Comparison of ENCODE assay signal across 31 cellular contexts in genomic region chr9:4167728-4168127, GRCh38.
"Had no signal": no experiment of that assay in that cellular context is flagged by ENCODE, and none has a peak within 500 bp of the region (broad histone marks: within the 10 kb centered on the region; RNA-seq: fewer than 3 reads in every experiment).

No MANE protein-coding gene starts in this region.

- H3K27me3 ChIP-seq: heart left ventricle, pancreas, sigmoid colon, upper lobe of left lung had no signal

- H3K36me3 ChIP-seq: heart left ventricle, pancreas, prostate gland, sigmoid colon, upper lobe of left lung, WERI-Rb-1 had no signal

- H3K27ac ChIP-seq: heart left ventricle, pancreas, prostate gland, sigmoid colon, upper lobe of left lung, WERI-Rb-1 had no signal

- DNase-seq: activated CD4-positive, alpha-beta memory T cell treated with anti-CD3 and anti-CD28 coated beads, Interleukin-2, amount 10 ng/mL, durations not matched to agents 7 days and 5 days; activated CD4-positive, alpha-beta T cell treated with anti-CD3 and anti-CD28 coated beads, Interleukin-2, amount 10 ng/mL, durations not matched to agents 7 days and 5 days; activated CD8-positive, alpha-beta memory T cell treated with anti-CD3 and anti-CD28 coated beads, Interleukin-2, amount 50 U/mL, for 48 hours; activated gamma-delta T cell treated with Interleukin-2 at 50 U/mL for 16 hours; activated naive CD4-positive, alpha-beta T cell treated with anti-CD3 and anti-CD28 coated beads, Interleukin-2, amount 50 U/mL, for 16 hours; activated T-cell treated with anti-CD3 and anti-CD28 coated beads, Interleukin-2, amount 50 U/mL, for 4 hours; aorta; cortex of kidney; effector memory CD8-positive, alpha-beta T cell; erythroblast; heart left ventricle; hypothalamus; pancreas; sigmoid colon; stimulated activated CD4-positive, alpha-beta T cell treated with anti-CD3 and anti-CD28 coated beads, Interleukin-1b, Interleukin-23, amount 100 ng/mL, for 48 hours; stimulated activated CD4-positive, alpha-beta T cell treated with anti-CD3 and anti-CD28 coated beads, Interleukin-4, amount 100 ng/mL, for 4 hours; stimulated activated CD8-positive, alpha-beta memory T cell treated with anti-CD3 and anti-CD28 coated beads, Interleukin-4, amount 100 ng/mL, for 48 hours; stimulated activated naive CD8-positive, alpha-beta T cell treated with anti-CD3 and anti-CD28 coated beads, Interleukin-15, amount 100 ng/mL, for 72 hours; substantia nigra; T-helper 17 cell; T1000; WERI-Rb-1 had no signal

- H3K27me3 Mint-ChIP-seq: activated CD4-positive, alpha-beta T cell treated with anti-CD3 and anti-CD28 coated beads, Interleukin-2, amount 10 ng/mL, durations not matched to agents 7 days and 5 days; brain; stimulated activated naive CD8-positive, alpha-beta T cell treated with anti-CD3 and anti-CD28 coated beads, Interleukin-15, amount 100 ng/mL, for 72 hours had no signal

- H3K4me3 Mint-ChIP-seq: activated CD4-positive, alpha-beta memory T cell treated with anti-CD3 and anti-CD28 coated beads, Interleukin-2, amount 10 ng/mL, durations not matched to agents 7 days and 5 days; activated CD4-positive, alpha-beta T cell treated with anti-CD3 and anti-CD28 coated beads, Interleukin-2, amount 10 ng/mL, durations not matched to agents 7 days and 5 days; activated T-cell treated with anti-CD3 and anti-CD28 coated beads, Interleukin-2, amount 50 U/mL, for 4 hours; activated T-helper 17 cell treated with anti-CD3 and anti-CD28 coated beads, Interleukin-2, amount 50 U/mL, for 72 hours; brain; effector memory CD8-positive, alpha-beta T cell; nephron; stimulated activated memory B cell treated with anti-CD40 and anti-IgM and Interleukin-4, amounts not matched to agents 10 μg/mL and 1 μg/mL and 100 μg/mL, for 72 hours; stimulated activated naive CD8-positive, alpha-beta T cell treated with anti-CD3 and anti-CD28 coated beads, Interleukin-15, amount 100 ng/mL, for 72 hours; T-helper 17 cell had no signal

- H3K9me3 Mint-ChIP-seq: activated CD4-positive, alpha-beta memory T cell treated with anti-CD3 and anti-CD28 coated beads, Interleukin-2, amount 10 ng/mL, durations not matched to agents 7 days and 5 days; activated CD4-positive, alpha-beta T cell treated with anti-CD3 and anti-CD28 coated beads, Interleukin-2, amount 10 ng/mL, durations not matched to agents 7 days and 5 days; activated T-cell treated with anti-CD3 and anti-CD28 coated beads, Interleukin-2, amount 50 U/mL, for 4 hours; activated T-helper 17 cell treated with anti-CD3 and anti-CD28 coated beads, Interleukin-2, amount 50 U/mL, for 72 hours; effector memory CD8-positive, alpha-beta T cell; nephron; stimulated activated memory B cell treated with anti-CD40 and anti-IgM and Interleukin-4, amounts not matched to agents 10 μg/mL and 1 μg/mL and 100 μg/mL, for 72 hours; stimulated activated naive CD8-positive, alpha-beta T cell treated with anti-CD3 and anti-CD28 coated beads, Interleukin-15, amount 100 ng/mL, for 72 hours had no signal

- H3K4me1 ChIP-seq: pancreas, prostate gland had no signal

- H3K36me3 Mint-ChIP-seq: brain; stimulated activated memory B cell treated with anti-CD40 and anti-IgM and Interleukin-4, amounts not matched to agents 10 μg/mL and 1 μg/mL and 100 μg/mL, for 72 hours had no signal

- H3K4me1 Mint-ChIP-seq: activated CD4-positive, alpha-beta memory T cell treated with anti-CD3 and anti-CD28 coated beads, Interleukin-2, amount 10 ng/mL, durations not matched to agents 7 days and 5 days; activated CD4-positive, alpha-beta T cell treated with anti-CD3 and anti-CD28 coated beads, Interleukin-2, amount 10 ng/mL, durations not matched to agents 7 days and 5 days; activated T-helper 17 cell treated with anti-CD3 and anti-CD28 coated beads, Interleukin-2, amount 50 U/mL, for 72 hours; stimulated activated memory B cell treated with anti-CD40 and anti-IgM and Interleukin-4, amounts not matched to agents 10 μg/mL and 1 μg/mL and 100 μg/mL, for 72 hours; stimulated activated naive CD8-positive, alpha-beta T cell treated with anti-CD3 and anti-CD28 coated beads, Interleukin-15, amount 100 ng/mL, for 72 hours; T-helper 17 cell had no signal

- ATAC-seq: activated CD4-positive, CD25-positive, alpha-beta regulatory T cell treated with anti-CD3 and anti-CD28 coated beads, Interleukin-2, amount 50 U/mL, for 24 hours; activated T-cell treated with anti-CD3 and anti-CD28 coated beads, Interleukin-2, amount 50 U/mL, for 4 hours; activated T-helper 17 cell treated with anti-CD3 and anti-CD28 coated beads, Interleukin-2, amount 50 U/mL, for 72 hours; effector memory CD8-positive, alpha-beta T cell; heart left ventricle; left lobe of liver; pancreas; stimulated activated memory B cell treated with anti-CD40 and anti-IgM and Interleukin-4, amounts not matched to agents 10 μg/mL and 1 μg/mL and 100 μg/mL, for 72 hours; stimulated activated naive CD8-positive, alpha-beta T cell treated with anti-CD3 and anti-CD28 coated beads, Interleukin-15, amount 100 ng/mL, for 72 hours; T-helper 17 cell had no signal

- H3K9me3 ChIP-seq: heart left ventricle, pancreas, prostate gland, sigmoid colon, upper lobe of left lung had no signal

- H3K27ac Mint-ChIP-seq: activated CD4-positive, alpha-beta memory T cell treated with anti-CD3 and anti-CD28 coated beads, Interleukin-2, amount 10 ng/mL, durations not matched to agents 7 days and 5 days; activated CD4-positive, alpha-beta T cell treated with anti-CD3 and anti-CD28 coated beads, Interleukin-2, amount 10 ng/mL, durations not matched to agents 7 days and 5 days; activated T-helper 17 cell treated with anti-CD3 and anti-CD28 coated beads, Interleukin-2, amount 50 U/mL, for 72 hours; effector memory CD8-positive, alpha-beta T cell; nephron; stimulated activated memory B cell treated with anti-CD40 and anti-IgM and Interleukin-4, amounts not matched to agents 10 μg/mL and 1 μg/mL and 100 μg/mL, for 72 hours; stimulated activated naive CD8-positive, alpha-beta T cell treated with anti-CD3 and anti-CD28 coated beads, Interleukin-15, amount 100 ng/mL, for 72 hours; T-helper 17 cell had no signal

- H3K4me2 ChIP-seq: smooth muscle cell had no signal

- H3K4me3 ChIP-seq: heart left ventricle, pancreas, prostate gland, sigmoid colon, smooth muscle cell, upper lobe of left lung had no signal
